In genomic region chr7:79547132-79547531, GRCh38 we compare ENCODE assay signal across 27 cellular contexts.
"Had no signal": no experiment of that assay in that cellular context is flagged by ENCODE, and none has a peak within 500 bp of the region (broad histone marks: within the 10 kb centered on the region; RNA-seq: fewer than 3 reads in every experiment).

No MANE protein-coding gene starts in this region.

- FAIRE-seq: urothelium cell line had no signal

- H3K9me3 ChIP-seq: stomach, suprapubic skin, testis, thoracic aorta, thyroid gland, tibial artery, tibial nerve, transverse colon, upper lobe of left lung, upper lobe of right lung, uterus, vagina had no signal

- H3K27ac ChIP-seq: stomach, suprapubic skin, testis, thoracic aorta, thyroid gland, tibial artery, tibial nerve, transverse colon, upper lobe of left lung, upper lobe of right lung, uterus, vagina had no signal

- H3K27me3 ChIP-seq: stomach, suprapubic skin, testis, thyroid gland, tibial artery, tibial nerve, transverse colon, upper lobe of left lung, upper lobe of right lung, uterus, vagina had no signal

- DNase-seq: stimulated activated CD4-positive, alpha-beta T cell treated with anti-CD3 and anti-CD28 coated beads, Interleukin-2, amount 100 ng/mL, for 48 hours; stimulated activated CD4-positive, alpha-beta T cell treated with anti-CD3 and anti-CD28 coated beads, Interleukin-4, amount 100 ng/mL, for 1 hour; stimulated activated CD4-positive, alpha-beta T cell treated with anti-CD3 and anti-CD28 coated beads, Interleukin-4, amount 100 ng/mL, for 24 hours; stimulated activated CD4-positive, alpha-beta T cell treated with anti-CD3 and anti-CD28 coated beads, Interleukin-4, amount 100 ng/mL, for 4 hours; stimulated activated CD8-positive, alpha-beta memory T cell treated with anti-CD3 and anti-CD28 coated beads, Interleukin-4, amount 100 ng/mL, for 48 hours; stimulated activated naive B cell treated with anti-CD40 and anti-IgM and Interleukin-4, amounts not matched to agents 10 μg/mL and 1 μg/mL and 100 μg/mL, for 72 hours; stimulated activated naive CD4-positive, alpha-beta T cell; stimulated activated naive CD4-positive, alpha-beta T cell treated with Interleukin-2 at 50 U/mL for 16 hours; stimulated activated naive CD8-positive, alpha-beta T cell treated with anti-CD3 and anti-CD28 coated beads, Interleukin-15, amount 100 ng/mL, for 72 hours; stimulated activated naive CD8-positive, alpha-beta T cell treated with anti-CD3 and anti-CD28 coated beads, Interleukin-15, Interleukin-2, amounts not matched to agents 100 U/mL and 50 U/mL, for 24 hours; stomach; substantia nigra; testis; thyroid gland; tibial artery; transverse colon; trophoblast cell; upper lobe of left lung; upper lobe of right lung; uterus had no signal

- H3K36me3 ChIP-seq: stomach, suprapubic skin, thoracic aorta, thyroid gland, tibial artery, tibial nerve, transverse colon, upper lobe of left lung, upper lobe of right lung, uterus, vagina had no signal

- H3K4me3 ChIP-seq: stomach, suprapubic skin, testis, thoracic aorta, thyroid gland, tibial artery, tibial nerve, transverse colon, upper lobe of left lung, upper lobe of right lung, uterus, vagina had no signal

- H3K4me1 ChIP-seq: stomach, suprapubic skin, testis, thyroid gland, tibial artery, tibial nerve, transverse colon, upper lobe of left lung, upper lobe of right lung, uterus, vagina had no signal

- ATAC-seq: stimulated activated effector memory CD8-positive, alpha-beta T cell treated with anti-CD3 and anti-CD28 coated beads, Interleukin-12 subunit alpha, Interleukin-12 subunit beta, amount 100 ng/mL, for 72 hours; stimulated activated memory B cell treated with anti-CD40 and anti-IgM and Interleukin-4, amounts not matched to agents 10 μg/mL and 1 μg/mL and 100 μg/mL, for 72 hours; stimulated activated naive B cell treated with anti-CD40 and anti-IgM and Interleukin-4, amounts not matched to agents 10 μg/mL and 1 μg/mL and 100 μg/mL, for 72 hours; stimulated activated naive CD8-positive, alpha-beta T cell treated with anti-CD3 and anti-CD28 coated beads, Interleukin-15, amount 100 ng/mL, for 72 hours; stimulated activated naive CD8-positive, alpha-beta T cell treated with anti-CD3 and anti-CD28 coated beads, Interleukin-15, Interleukin-2, amounts not matched to agents 100 U/mL and 50 U/mL, for 24 hours; upper lobe of right lung had no signal
